Comparison of ENCODE assay signal across 10 cellular contexts in the genomic region with DNA sequence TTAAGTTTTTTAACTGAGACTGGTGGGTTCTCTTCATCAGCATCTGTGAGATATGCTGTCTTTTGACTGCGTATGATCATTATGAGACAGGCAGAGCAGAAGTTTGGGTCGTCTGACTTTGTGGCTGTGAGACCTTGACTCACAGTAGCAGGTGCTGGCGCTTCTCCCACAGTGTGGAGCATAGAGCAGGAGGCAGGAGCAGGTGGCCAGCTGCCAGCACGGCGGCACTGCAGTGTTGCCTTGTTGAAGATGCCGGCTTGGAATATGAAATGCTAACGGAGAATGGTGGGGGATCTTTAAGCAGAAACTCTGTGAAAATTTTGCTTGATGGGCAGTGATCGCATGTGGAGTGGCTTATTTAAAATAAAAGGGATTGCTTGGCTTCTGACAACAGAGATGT.
DNase-seq lines count a peak whose midpoint lies in the region; ATAC-seq and TF ChIP-seq lines count a peak whose summit lies in the region.
"Had no signal": no experiment of that assay in that cellular context is flagged by ENCODE, and none has a peak within 500 bp of the region (broad histone marks: within the 10 kb centered on the region; RNA-seq: fewer than 3 reads in every experiment).

No MANE protein-coding gene starts in this region.

- no peaks in the 10 kb centered on the region for H3K36me3 ChIP-seq in gastrocnemius medialis

- TF ChIP-seq POLR2A in gastrocnemius medialis (IDR thresholded peaks at IDR 0.05) = no peak

- TF ChIP-seq CTCF in gastrocnemius medialis (IDR thresholded peaks at IDR 0.05 in 4 of 5, conservative IDR thresholded peaks at IDR 0.05 in 1 of 5) = no peak

- no peaks in the 10 kb centered on the region for H3K4me1 ChIP-seq in gastrocnemius medialis

- intact Hi-C loops in gastrocnemius medialis (cut with DNase I; ENCODE audit: low total_unique reads) = no loop called here

- peak; percentile 89 to 91 for ATAC-seq in gastrocnemius medialis
- ATAC-seq in GM19455 (IDR thresholded peaks at IDR 0.05; ENCODE audit: unreplicated experiment) = no peak
- ATAC-seq in activated CD4-positive, CD25-positive, alpha-beta regulatory T cell treated with anti-CD3 and anti-CD28 coated beads, Interleukin-2, amount 50 U/mL, for 24 hours = no peak

- H3K4me3 ChIP-seq in gastrocnemius medialis = peak overlapping the region in 1 of 4 donors; percentile 24

- H3K27ac ChIP-seq in gastrocnemius medialis = no peak overlapping the region

- DNase-seq in NCI-H2196 (lab: John Stamatoyannopoulos, UW; ENCODE audit: unreplicated experiment) = peak; percentile 1
- no peak for DNase-seq in NCI-H2196 treated with DMSO at 0.1 percent for 48 hours (lab: John Stamatoyannopoulos, UW; ENCODE audit: unreplicated experiment)
- peak; percentile 77 for DNase-seq in NCI-H2171 (lab: John Stamatoyannopoulos, UW)
- DNase-seq in dermis blood vessel endothelial cell = peak; percentile 25
- peak; percentile 53 to 67 for DNase-seq in gastrocnemius medialis
- DNase-seq in DMS153 (lab: John Stamatoyannopoulos, UW) = no peak
- DNase-seq: activated CD8-positive, alpha-beta memory T cell treated with anti-CD3 and anti-CD28 coated beads, Interleukin-2, amount 50 U/mL, for 4 hours; naive B cell had no signal

- no peaks in the 10 kb centered on the region for H3K27me3 ChIP-seq in gastrocnemius medialis

- no peaks in the 10 kb centered on the region for H3K9me3 ChIP-seq in gastrocnemius medialis

- in situ Hi-C loops in gastrocnemius medialis (cut with MboI; ENCODE audit: low sequenced_read_pairs in 4 of 4) = no loop called here

Comparison
In these comparisons a context has a peak if more than half of its experiments do, and no peak if none do; other contexts are left out.
1. DNase-seq: peak in NCI-H2196 (single experiment), NCI-H2171 (single experiment), dermis blood vessel endothelial cell (single experiment) and gastrocnemius medialis (2 of 2); none in NCI-H2196 treated with DMSO at 0.1 percent for 48 hours (single experiment) and DMS153 (single experiment).
2. ATAC-seq: peak in gastrocnemius medialis (2 of 2); none in GM19455 (single experiment) and activated CD4-positive, CD25-positive, alpha-beta regulatory T cell treated with anti-CD3 and anti-CD28 coated beads, Interleukin-2, amount 50 U/mL, for 24 hours (0 of 2).